11 cellular contexts compared by ENCODE assay signal in the genomic region with DNA sequence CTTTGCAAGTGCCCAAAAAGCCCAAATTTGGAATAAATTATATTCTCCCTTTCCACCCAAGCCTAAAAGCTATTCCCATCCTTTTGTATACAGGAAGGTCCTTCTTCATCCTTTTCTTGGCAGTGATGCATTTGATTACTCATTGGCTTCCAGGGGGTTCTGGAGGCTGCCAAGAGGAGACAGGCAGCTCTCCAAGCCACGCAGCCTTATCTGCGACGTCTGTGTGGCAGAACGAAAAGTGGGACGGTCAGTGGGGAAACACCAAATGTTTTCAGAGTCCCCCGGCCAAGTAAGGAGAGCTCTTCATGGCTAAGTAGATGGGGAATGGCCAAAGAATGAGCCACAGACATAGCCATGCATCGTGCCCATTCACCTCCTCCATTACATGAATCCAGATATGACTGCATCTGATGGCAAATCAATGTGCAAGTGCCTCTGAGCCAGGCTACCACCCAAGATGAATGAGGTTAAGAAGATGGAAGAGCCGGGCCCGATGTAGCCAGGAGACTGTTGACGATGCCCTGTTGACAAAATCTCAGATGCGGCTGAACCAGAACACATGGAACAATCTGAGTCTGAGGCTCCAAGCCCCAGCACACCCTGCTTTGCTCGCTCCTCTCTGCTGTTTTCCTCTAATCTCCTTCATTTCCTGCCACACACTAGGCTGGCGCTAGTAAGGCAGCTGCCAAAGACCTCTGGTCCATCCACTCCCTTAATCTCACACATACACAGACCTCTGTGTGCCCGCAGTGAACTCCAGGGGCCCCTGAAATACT. TPM values are rescaled to one million over a fixed set of nuclear protein-coding genes. Genes with fewer than 3 reads are reported as not detected.
A peak's percentile ranks its signal among the peaks of the same experiment; 100 is the strongest.
DNase-seq lines count a peak whose midpoint lies in the region; ATAC-seq and TF ChIP-seq lines count a peak whose summit lies in the region.
"Had no signal": no experiment of that assay in that cellular context is flagged by ENCODE, and none has a peak within 500 bp of the region (broad histone marks: within the 10 kb centered on the region; RNA-seq: fewer than 3 reads in every experiment).

No MANE protein-coding gene starts in this region.

- no peaks in the 10 kb centered on the region for H4K20me1 ChIP-seq in MM.1S (ENCODE audit: insufficient read depth, low read length)

- no peaks in the 10 kb centered on the region for H3F3A ChIP-seq in MM.1S (ENCODE audit: insufficient read depth, low read length)

- no peak overlapping the region for H3K4me3 Mint-ChIP-seq in activated CD8-positive, alpha-beta memory T cell treated with anti-CD3 and anti-CD28 coated beads, Interleukin-2, amount 10 ng/mL, durations not matched to agents 7 days and 5 days

- peaks cover 84% of the 10 kb centered on the region for H3K36me3 Mint-ChIP-seq in activated CD8-positive, alpha-beta memory T cell treated with anti-CD3 and anti-CD28 coated beads, Interleukin-2, amount 10 ng/mL, durations not matched to agents 7 days and 5 days

- peaks cover 81% of the 10 kb centered on the region for H3K4me1 Mint-ChIP-seq in activated CD8-positive, alpha-beta memory T cell treated with anti-CD3 and anti-CD28 coated beads, Interleukin-2, amount 10 ng/mL, durations not matched to agents 7 days and 5 days

- H3K27ac ChIP-seq in caudate nucleus (ENCODE audit: low read depth, low read length): peak overlapping the region; percentile 6
- peak overlapping the region; percentile 59 to 71 for H3K27ac ChIP-seq in mucosa of rectum (ENCODE audit: low read depth in 2 of 2, low read length in 2 of 2)
- peak overlapping the region; percentile 12 to 43 for H3K27ac ChIP-seq in uterus
- H3K27ac ChIP-seq in MM.1S (ENCODE audit: low read length): no peak overlapping the region
- H3K27ac ChIP-seq: BLaER1 treated with 17β-estradiol and CSF1 and Interleukin-3, amounts not matched to agents 10 nM and 100 nM had no signal

- H3K9me3 ChIP-seq in mucosa of rectum (ENCODE audit: control insufficient read depth in 2 of 2, low read length in 2 of 2) (no peaks in the 10 kb centered on the region), uterus (no peaks in the 10 kb centered on the region), MM.1S (replicated peaks; ENCODE audit: insufficient read depth, low read length) (no peaks in the 10 kb centered on the region)
- H3K9me3 ChIP-seq: BLaER1 treated with 17β-estradiol and CSF1 and Interleukin-3, amounts not matched to agents 10 nM and 100 nM had no signal

- H3K36me3 ChIP-seq in mucosa of rectum (ENCODE audit: control insufficient read depth in 2 of 2, insufficient read depth in 2 of 2, low read length in 2 of 2): peaks cover 0 to 5% of the 10 kb centered on the region in 2 donors
- no peaks in the 10 kb centered on the region for H3K36me3 ChIP-seq in uterus
- H3K36me3 ChIP-seq in MM.1S (replicated peaks; ENCODE audit: insufficient read depth, low read length): no peaks in the 10 kb centered on the region

- H3K4me1 ChIP-seq in mucosa of rectum (ENCODE audit: control insufficient read depth in 2 of 2, insufficient read depth in 2 of 2, low read length in 2 of 2) (peaks cover 7 to 15% of the 10 kb centered on the region in 2 donors), uterus (no peaks in the 10 kb centered on the region), MM.1S (ENCODE audit: low read length) (no peaks in the 10 kb centered on the region)

- no peak for DNase-seq in activated CD8-positive, alpha-beta memory T cell treated with anti-CD3 and anti-CD28 coated beads, Interleukin-2, amount 10 ng/mL, durations not matched to agents 7 days and 5 days
- no peak for DNase-seq in activated CD8-positive, alpha-beta memory T cell treated with anti-CD3 and anti-CD28 coated beads for 24 hours
- DNase-seq in caudate nucleus (lab: John Stamatoyannopoulos, UW): peak in 6 of 61 donors; percentile 12 to 87 (median 37)
- peak; percentile 43 to 63 for DNase-seq in uterus
- DNase-seq in MM.1S: no peak
- DNase-seq in medulla oblongata (ENCODE audit: extremely low spot score): no peak
- no peak for DNase-seq in HT-29 (ENCODE audit: low spot score)
- DNase-seq: left colon; stimulated activated naive CD8-positive, alpha-beta T cell treated with anti-CD3 and anti-CD28 coated beads, Interleukin-15, Interleukin-2, amounts not matched to agents 100 U/mL and 50 U/mL, for 24 hours had no signal

- H3K9ac ChIP-seq in mucosa of rectum (ENCODE audit: low read depth in 1 of 2, low read length in 2 of 2) (no peak overlapping the region), MM.1S (ENCODE audit: low read length) (no peak overlapping the region)
- H3K9ac ChIP-seq: BLaER1 treated with 17β-estradiol and CSF1 and Interleukin-3, amounts not matched to agents 10 nM and 100 nM had no signal

- no peaks in the 10 kb centered on the region for H3K9me2 ChIP-seq in MM.1S (replicated peaks; ENCODE audit: insufficient read depth, low read length)

- no peak for TF ChIP-seq POLR2A in uterus (IDR thresholded peaks at IDR 0.05)

- TF ChIP-seq CTCF in uterus (IDR thresholded peaks at IDR 0.05) (no peak), MM.1S (IDR thresholded peaks at IDR 0.05; ENCODE audit: low read length) (no peak)

- no peaks in the 10 kb centered on the region for H3K79me2 ChIP-seq in MM.1S (ENCODE audit: low read length)

- H3K4me2 ChIP-seq in MM.1S (ENCODE audit: low read depth, low read length): no peak overlapping the region
- H3K4me2 ChIP-seq: BLaER1 treated with 17β-estradiol and CSF1 and Interleukin-3, amounts not matched to agents 10 nM and 100 nM had no signal

- no peaks in the 10 kb centered on the region for H3K9me3 Mint-ChIP-seq in activated CD8-positive, alpha-beta memory T cell treated with anti-CD3 and anti-CD28 coated beads, Interleukin-2, amount 10 ng/mL, durations not matched to agents 7 days and 5 days (ENCODE audit: low read depth)

- no peaks in the 10 kb centered on the region for H3K27me3 Mint-ChIP-seq in activated CD8-positive, alpha-beta memory T cell treated with anti-CD3 and anti-CD28 coated beads, Interleukin-2, amount 10 ng/mL, durations not matched to agents 7 days and 5 days

- ATAC-seq in activated CD8-positive, alpha-beta memory T cell treated with anti-CD3 and anti-CD28 coated beads, Interleukin-2, amount 10 ng/mL, durations not matched to agents 7 days and 5 days: no peak
- ATAC-seq: left colon; stimulated activated naive CD8-positive, alpha-beta T cell treated with anti-CD3 and anti-CD28 coated beads, Interleukin-15, Interleukin-2, amounts not matched to agents 100 U/mL and 50 U/mL, for 24 hours had no signal

- H3K27me3 ChIP-seq in mucosa of rectum (ENCODE audit: control insufficient read depth in 2 of 2, insufficient read depth in 2 of 2, low read length in 2 of 2) (no peaks in the 10 kb centered on the region), uterus (no peaks in the 10 kb centered on the region), MM.1S (replicated peaks; ENCODE audit: insufficient read depth, low read length) (no peaks in the 10 kb centered on the region)

- intact Hi-C loops in uterus (cut with DNase I; ENCODE audit: low total_unique reads): no loop called here

- H3K4me3 ChIP-seq in mucosa of rectum (ENCODE audit: low read length in 2 of 2): no peak overlapping the region
- no peak overlapping the region for H3K4me3 ChIP-seq in uterus
- H3K4me3 ChIP-seq in MM.1S (ENCODE audit: low read length): no peak overlapping the region
- H3K4me3 ChIP-seq: BLaER1 treated with 17β-estradiol and CSF1 and Interleukin-3, amounts not matched to agents 10 nM and 100 nM had no signal

- CTCF ChIA-PET in activated CD8-positive, alpha-beta memory T cell treated with anti-CD3 and anti-CD28 coated beads, Interleukin-2, amount 10 ng/mL, durations not matched to agents 7 days and 5 days (lab: Charles Lee): interaction anchor here (1.3 kb wide), 1 partner anchor 12 kb away, joined by 4 read pairs; no protein-coding TSS in a partner anchor

- H3K27ac Mint-ChIP-seq in activated CD8-positive, alpha-beta memory T cell treated with anti-CD3 and anti-CD28 coated beads, Interleukin-2, amount 10 ng/mL, durations not matched to agents 7 days and 5 days: peak overlapping the region; percentile 33

- no peak overlapping the region for H2AFZ ChIP-seq in MM.1S (ENCODE audit: low read length)

RNA-seq across cellular contexts. Expression of gene ADAM19, which starts 12.0 kb away (rescaled TPM):
- total RNA-seq in activated CD8-positive, alpha-beta memory T cell treated with anti-CD3 and anti-CD28 coated beads, Interleukin-2, amount 10 ng/mL, durations not matched to agents 7 days and 5 days: 100 to 1,000 TPM; 219 to 341 TPM
- 10 to 100 TPM in 3 of 4 donors, 1 to 10 TPM in 1; 2.4 to 25.6 (median 15.3) TPM for total RNA-seq in uterus
- 9.3 and 11.2 TPM in 2 replicates for total RNA-seq in HT-29 (2014; rRNA removed; shearing (Covaris generic))

Comparison
In these comparisons a context has a peak if more than half of its experiments do, and no peak if none do; other contexts are left out.
1. DNase-seq: peak in uterus (2 of 2); none in activated CD8-positive, alpha-beta memory T cell treated with anti-CD3 and anti-CD28 coated beads, Interleukin-2, amount 10 ng/mL, durations not matched to agents 7 days and 5 days (single experiment), activated CD8-positive, alpha-beta memory T cell treated with anti-CD3 and anti-CD28 coated beads for 24 hours (single experiment), MM.1S (single experiment), medulla oblongata (single experiment) and HT-29 (single experiment).
2. RNA of gene ADAM19, which starts 12.0 kb away (total RNA-seq): 219 to 341 TPM in activated CD8-positive, alpha-beta memory T cell treated with anti-CD3 and anti-CD28 coated beads, Interleukin-2, amount 10 ng/mL, durations not matched to agents 7 days and 5 days; 2.4 to 25.6 TPM in uterus and 9.3 to 11.2 TPM in HT-29; every median in the first group is over 4 times any median in the second.